Comparison of ENCODE assay signal across 7 cellular contexts in the genomic region with DNA sequence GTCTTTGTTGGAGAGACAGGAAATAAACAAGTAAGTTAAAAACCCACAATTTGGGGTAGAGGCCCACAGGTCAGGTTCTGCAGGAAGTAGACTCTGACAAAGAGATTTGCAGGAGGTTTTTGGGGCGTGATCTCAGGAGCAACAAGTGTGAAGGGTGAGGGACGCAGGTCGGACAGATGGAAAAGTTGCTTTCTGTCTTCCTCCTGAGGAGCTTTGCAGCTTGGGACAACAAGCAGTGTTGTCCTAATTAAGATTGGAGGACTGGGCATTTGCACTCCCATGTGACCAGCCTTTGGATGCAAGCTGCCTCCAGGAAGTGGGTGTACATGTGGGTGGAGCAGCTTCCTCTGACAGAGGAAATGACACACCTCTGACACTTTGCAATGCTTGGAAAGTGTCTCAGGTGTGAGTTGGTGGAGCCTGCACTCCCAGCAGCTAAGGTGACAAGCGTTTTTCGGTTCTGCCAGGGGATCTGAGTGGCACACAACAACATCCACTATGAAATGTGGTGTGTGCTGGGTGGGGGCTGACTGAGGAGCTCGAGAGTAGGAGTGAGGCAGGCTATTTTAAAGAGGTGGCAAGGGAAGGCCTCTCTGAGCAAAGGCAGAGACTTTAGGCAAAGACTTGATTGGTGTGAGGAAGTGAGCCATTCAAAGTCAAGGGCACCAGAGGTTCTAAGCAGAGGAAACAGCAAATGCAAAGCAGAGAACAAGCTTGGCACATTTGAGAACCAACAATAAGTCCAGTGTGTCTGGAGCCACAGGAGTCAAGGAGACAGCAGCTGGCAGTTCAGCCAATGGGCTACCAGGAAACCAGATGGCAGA.
DNase-seq lines count a peak whose midpoint lies in the region; ATAC-seq and TF ChIP-seq lines count a peak whose summit lies in the region.

No MANE protein-coding gene starts in this region.

- H3K4me1 ChIP-seq in endodermal cell (ENCODE audit: control insufficient read depth, insufficient read depth, low read length), result no peaks in the 10 kb centered on the region

- no peak overlapping the region for H3K9ac ChIP-seq in endodermal cell (ENCODE audit: extremely low read depth, low read length, poor library complexity, severe bottlenecking)

- H3K27me3 ChIP-seq in dorsolateral prefrontal cortex (peaks cover 0 to 4% (median 0%) of the 10 kb centered on the region in 45 donors), endodermal cell (ENCODE audit: control insufficient read depth, insufficient read depth, low read length, poor library complexity, severe bottlenecking) (no peaks in the 10 kb centered on the region)

- H3K36me3 ChIP-seq in endodermal cell (ENCODE audit: control insufficient read depth, insufficient read depth, low read length), result no peaks in the 10 kb centered on the region

- no peaks in the 10 kb centered on the region for H3K9me3 ChIP-seq in endodermal cell (ENCODE audit: control insufficient read depth, low read length)

- peak overlapping the region in 56 of 59 donors; percentile 17 to 95 (median 80) for H3K27ac ChIP-seq in dorsolateral prefrontal cortex
- no peak overlapping the region for H3K27ac ChIP-seq in endodermal cell (ENCODE audit: low read depth, low read length)

- H3K4me3 ChIP-seq in dorsolateral prefrontal cortex, result no peak overlapping the region
- no peak overlapping the region for H3K4me3 ChIP-seq in endodermal cell (ENCODE audit: low read length)

- DNase-seq in HFFc6, result no peak
- DNase-seq in activated CD4-positive, alpha-beta T cell treated with anti-CD3 and anti-CD28 coated beads for 1 hour, result peak; percentile 55
- no peak for DNase-seq in dorsolateral prefrontal cortex
- peak; percentile 65 to 74 for DNase-seq in stimulated activated CD4-positive, alpha-beta T cell treated with anti-CD3 and anti-CD28 coated beads, Interleukin-2, amount 100 ng/mL, for 24 hours
- DNase-seq in endodermal cell, result no peak
- DNase-seq in kidney glomerular epithelial cell (lab: John Stamatoyannopoulos, UW), result no peak

- no peak for TF ChIP-seq CTCF in HFFc6 (IDR thresholded peaks at IDR 0.05)
- no peak for TF ChIP-seq CTCF in dorsolateral prefrontal cortex (IDR thresholded peaks at IDR 0.05 in 54 of 56, conservative IDR thresholded peaks at IDR 0.05 in 2 of 56; ENCODE audit: low read depth in 1 of 56, partially characterized antibody in 56 of 56)
- no peak for TF ChIP-seq CTCF in endodermal cell (conservative IDR thresholded peaks at IDR 0.05)

- H3K27ac Mint-ChIP-seq in HFFc6 (peak overlapping the region; percentile 52), endodermal cell (no peak overlapping the region)

- no peak overlapping the region for H3K4me3 Mint-ChIP-seq in HFFc6
- H3K4me3 Mint-ChIP-seq in endodermal cell, result no peak overlapping the region

- no peaks in the 10 kb centered on the region; the same call in none of the 2 replicates for H3K27me3 Mint-ChIP-seq in HFFc6 (ENCODE audit: insufficient read depth)
- no peaks in the 10 kb centered on the region for H3K27me3 Mint-ChIP-seq in endodermal cell (ENCODE audit: insufficient read depth)

- WGBS in endodermal cell (ENCODE audit: insufficient coverage in 1 of 2, insufficient read length in 1 of 2), 2 experiments, result 86 to 87% methylated on average over 1 to 6 of the region's 6 CpGs

- no peak for ATAC-seq in HG03521 (IDR thresholded peaks at IDR 0.05; ENCODE audit: unreplicated experiment)

- intact Hi-C loops in dorsolateral prefrontal cortex (cut with DNase I), result loop anchor here (5.0 to 10.0 kb wide), 4 partner anchors 78 to 254 kb away; no protein-coding TSS in a partner anchor

- H3K9me3 Mint-ChIP-seq in HFFc6 (no peaks in the 10 kb centered on the region), endodermal cell (no peaks in the 10 kb centered on the region)

- H3K36me3 Mint-ChIP-seq in HFFc6 (ENCODE audit: low read depth) (no peaks in the 10 kb centered on the region), endodermal cell (ENCODE audit: low read depth) (no peaks in the 10 kb centered on the region)

- H3K4me1 Mint-ChIP-seq in HFFc6 (ENCODE audit: low read depth), result peaks cover 57% of the 10 kb centered on the region
- no peaks in the 10 kb centered on the region for H3K4me1 Mint-ChIP-seq in endodermal cell

Comparison
In these comparisons a context has a peak if more than half of its experiments do, and no peak if none do; other contexts are left out.
1. DNase-seq: peak in activated CD4-positive, alpha-beta T cell treated with anti-CD3 and anti-CD28 coated beads for 1 hour (single experiment) and stimulated activated CD4-positive, alpha-beta T cell treated with anti-CD3 and anti-CD28 coated beads, Interleukin-2, amount 100 ng/mL, for 24 hours (2 of 2); none in HFFc6 (single experiment), dorsolateral prefrontal cortex (0 of 10), endodermal cell (single experiment) and kidney glomerular epithelial cell (single experiment).